Comparison of ENCODE assay signal across 1 cellular context in the genomic region with DNA sequence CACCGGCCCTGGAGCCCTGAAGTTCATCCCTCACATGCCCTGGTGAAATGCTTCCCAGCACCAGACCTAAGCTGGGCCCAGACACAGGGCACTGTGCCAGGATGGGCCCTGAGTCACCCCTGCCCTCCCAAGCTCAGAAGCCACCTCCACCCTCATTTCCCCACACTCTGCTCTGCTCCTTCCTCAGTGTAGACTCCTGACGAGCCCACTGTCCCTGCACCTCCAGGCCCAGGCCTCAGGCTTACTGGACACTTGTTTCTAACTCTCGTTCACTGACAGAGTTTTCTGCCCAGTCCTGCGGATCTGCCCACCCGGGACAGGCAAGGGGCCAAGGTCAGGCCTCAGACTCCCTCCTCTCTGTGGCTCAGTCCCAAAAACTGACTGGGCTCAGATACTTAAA.
TF ChIP-seq lines count a peak whose summit lies in the region.

No MANE protein-coding gene starts in this region.

TF ChIP-seq in SK-N-SH treated with all-trans-retinoic acid at 6 μM for 48 hours, 23 proteins besides CTCF, POLR2A, EP300 and RAD21 (continued from another document):
- TF ChIP-seq ARNTL (CRISPR knock-in tag; IDR thresholded peaks at IDR 0.05; ENCODE audit: borderline replicate concordance, low read depth) = no peak
- no peak for TF ChIP-seq PPARA (CRISPR knock-in tag; IDR thresholded peaks at IDR 0.05; ENCODE audit: borderline replicate concordance)
- TF ChIP-seq ZNF565 (CRISPR knock-in tag; conservative IDR thresholded peaks at IDR 0.05; ENCODE audit: low read depth) = no peak
- TF ChIP-seq RARB (CRISPR knock-in tag; IDR thresholded peaks at IDR 0.05) = no peak
- no peak for TF ChIP-seq SNAI2 (CRISPR knock-in tag; IDR thresholded peaks at IDR 0.05)
- TF ChIP-seq, protein P1, sequence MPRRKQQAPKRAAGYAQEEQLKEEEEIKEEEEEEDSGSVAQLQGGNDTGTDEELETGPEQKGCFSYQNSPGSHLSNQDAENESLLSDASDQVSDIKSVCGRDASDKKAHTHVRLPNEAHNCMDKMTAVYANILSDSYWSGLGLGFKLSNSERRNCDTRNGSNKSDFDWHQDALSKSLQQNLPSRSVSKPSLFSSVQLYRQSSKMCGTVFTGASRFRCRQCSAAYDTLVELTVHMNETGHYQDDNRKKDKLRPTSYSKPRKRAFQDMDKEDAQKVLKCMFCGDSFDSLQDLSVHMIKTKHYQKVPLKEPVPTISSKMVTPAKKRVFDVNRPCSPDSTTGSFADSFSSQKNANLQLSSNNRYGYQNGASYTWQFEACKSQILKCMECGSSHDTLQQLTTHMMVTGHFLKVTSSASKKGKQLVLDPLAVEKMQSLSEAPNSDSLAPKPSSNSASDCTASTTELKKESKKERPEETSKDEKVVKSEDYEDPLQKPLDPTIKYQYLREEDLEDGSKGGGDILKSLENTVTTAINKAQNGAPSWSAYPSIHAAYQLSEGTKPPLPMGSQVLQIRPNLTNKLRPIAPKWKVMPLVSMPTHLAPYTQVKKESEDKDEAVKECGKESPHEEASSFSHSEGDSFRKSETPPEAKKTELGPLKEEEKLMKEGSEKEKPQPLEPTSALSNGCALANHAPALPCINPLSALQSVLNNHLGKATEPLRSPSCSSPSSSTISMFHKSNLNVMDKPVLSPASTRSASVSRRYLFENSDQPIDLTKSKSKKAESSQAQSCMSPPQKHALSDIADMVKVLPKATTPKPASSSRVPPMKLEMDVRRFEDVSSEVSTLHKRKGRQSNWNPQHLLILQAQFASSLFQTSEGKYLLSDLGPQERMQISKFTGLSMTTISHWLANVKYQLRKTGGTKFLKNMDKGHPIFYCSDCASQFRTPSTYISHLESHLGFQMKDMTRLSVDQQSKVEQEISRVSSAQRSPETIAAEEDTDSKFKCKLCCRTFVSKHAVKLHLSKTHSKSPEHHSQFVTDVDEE (CRISPR knock-in tag; IDR thresholded peaks at IDR 0.05) = no peak
- TF ChIP-seq ZFP30 (CRISPR knock-in tag; IDR thresholded peaks at IDR 0.05) = no peak
- no peak for TF ChIP-seq GLIS3 (CRISPR knock-in tag; IDR thresholded peaks at IDR 0.05)
TF ChIP-seq in SK-N-SH treated with all-trans-retinoic acid at 6 μM for 48 hours: peak in this region for 0.
